ENCODE assay signal across 25 cellular contexts in genomic region chr16:68885321-68885720, GRCh38. TPM values are rescaled to one million over a fixed set of nuclear protein-coding genes. Genes with fewer than 3 reads are reported as not detected.
DNase-seq lines count a peak whose midpoint lies in the region; TF ChIP-seq lines count a peak whose summit lies in the region.
"Had no signal": no experiment of that assay in that cellular context is flagged by ENCODE, and none has a peak within 500 bp of the region (broad histone marks: within the 10 kb centered on the region; RNA-seq: fewer than 3 reads in every experiment).

No MANE protein-coding gene starts in this region.

- WGBS in spleen, 5 donors = 79 to 85% (median 83%) methylated on average over 3 of the region's 3 CpGs

- peak; percentile 43 for DNase-seq in COR-L47 (lab: John Stamatoyannopoulos, UW)
- peak; percentile 17 for DNase-seq in MV-4-11 (lab: John Stamatoyannopoulos, UW)
- peak; percentile 88 for DNase-seq in NCI-H69 (lab: John Stamatoyannopoulos, UW)
- DNase-seq in endothelial cell (ENCODE audit: low spot score) = no peak
- DNase-seq in SKM-1 (lab: John Stamatoyannopoulos, UW; ENCODE audit: unreplicated experiment) = no peak
- no peak for DNase-seq in OCI-M1 (lab: John Stamatoyannopoulos, UW)
- DNase-seq in spleen = no peak
- DNase-seq in activated CD4-positive, alpha-beta T cell treated with anti-CD3 and anti-CD28 coated beads for 1 hour = no peak
- DNase-seq: activated CD4-positive, alpha-beta T cell treated with anti-CD3 and anti-CD28 coated beads for 48 hours; activated CD8-positive, alpha-beta memory T cell treated with anti-CD3 and anti-CD28 coated beads, Interleukin-2, amount 10 ng/mL, durations not matched to agents 7 days and 5 days; Caco-2; H7; islet precursor cell; NCI-H2171; NCI-H526; sigmoid colon; stimulated activated CD4-positive, alpha-beta T cell treated with anti-CD3 and anti-CD28 coated beads, Interleukin-15, amount 100 ng/mL, for 24 hours; stomach; tibial artery had no signal

- H3K27me3 ChIP-seq in spleen (replicated peaks in 1 of 7) = no peaks in the 10 kb centered on the region
- H3K27me3 ChIP-seq: BLaER1 treated with 17β-estradiol and CSF1 and Interleukin-3, amounts not matched to agents 10 nM and 100 nM; neural progenitor cell; sigmoid colon; stomach; tibial artery had no signal

- H3K4me1 ChIP-seq in spleen = peaks cover 0 to 7% (median 0%) of the 10 kb centered on the region in 6 donors
- H3K4me1 ChIP-seq: BLaER1 treated with 17β-estradiol and CSF1 and Interleukin-3, amounts not matched to agents 10 nM and 100 nM; Caco-2; neural progenitor cell; tibial artery had no signal

- no peak overlapping the region for H3K4me3 ChIP-seq in spleen
- H3K4me3 ChIP-seq: BLaER1 treated with 17β-estradiol and CSF1 and Interleukin-3, amounts not matched to agents 10 nM and 100 nM; coronary artery; lung; neural progenitor cell; sigmoid colon; stomach; tibial artery had no signal

- peaks cover 17% of the 10 kb centered on the region for H3K4me1 Mint-ChIP-seq in endothelial cell (ENCODE audit: unreplicated experiment)
- H3K4me1 Mint-ChIP-seq: activated CD8-positive, alpha-beta memory T cell treated with anti-CD3 and anti-CD28 coated beads, Interleukin-2, amount 10 ng/mL, durations not matched to agents 7 days and 5 days; activated naive CD4-positive, alpha-beta T cell treated with anti-CD3 and anti-CD28 coated beads, Interleukin-2, amount 50 U/mL, for 24 hours; neural progenitor cell had no signal

- H3K9me3 ChIP-seq in spleen = no peaks in the 10 kb centered on the region
- H3K9me3 ChIP-seq: BLaER1 treated with 17β-estradiol and CSF1 and Interleukin-3, amounts not matched to agents 10 nM and 100 nM; Caco-2; sigmoid colon; stomach; tibial artery had no signal

- H3K36me3 Mint-ChIP-seq in endothelial cell (ENCODE audit: low read depth, unreplicated experiment) = no peaks in the 10 kb centered on the region

- peak overlapping the region; percentile 61 for H3K27ac Mint-ChIP-seq in endothelial cell (ENCODE audit: unreplicated experiment)
- H3K27ac Mint-ChIP-seq: activated CD8-positive, alpha-beta memory T cell treated with anti-CD3 and anti-CD28 coated beads, Interleukin-2, amount 10 ng/mL, durations not matched to agents 7 days and 5 days; activated naive CD4-positive, alpha-beta T cell treated with anti-CD3 and anti-CD28 coated beads, Interleukin-2, amount 50 U/mL, for 24 hours; neural progenitor cell had no signal

- no peaks in the 10 kb centered on the region for H3K27me3 Mint-ChIP-seq in endothelial cell (ENCODE audit: unreplicated experiment)
- H3K27me3 Mint-ChIP-seq: activated CD8-positive, alpha-beta memory T cell treated with anti-CD3 and anti-CD28 coated beads, Interleukin-2, amount 10 ng/mL, durations not matched to agents 7 days and 5 days; activated naive CD4-positive, alpha-beta T cell treated with anti-CD3 and anti-CD28 coated beads, Interleukin-2, amount 50 U/mL, for 24 hours had no signal

- TF ChIP-seq CTCF in endothelial cell (IDR thresholded peaks at IDR 0.05; ENCODE audit: unreplicated experiment) (no peak), spleen (IDR thresholded peaks at IDR 0.05 in 8 of 11, conservative IDR thresholded peaks at IDR 0.05 in 3 of 11) (no peak)

- no peak overlapping the region for H3K27ac ChIP-seq in spleen
- H3K27ac ChIP-seq: BLaER1 treated with 17β-estradiol and CSF1 and Interleukin-3, amounts not matched to agents 10 nM and 100 nM; coronary artery; KMS-11; neural progenitor cell; tibial artery had no signal

- no peaks in the 10 kb centered on the region for H3K9me3 Mint-ChIP-seq in endothelial cell (ENCODE audit: unreplicated experiment)
- H3K9me3 Mint-ChIP-seq: activated naive CD4-positive, alpha-beta T cell treated with anti-CD3 and anti-CD28 coated beads, Interleukin-2, amount 50 U/mL, for 24 hours; neural progenitor cell had no signal

- peaks cover 5 to 74% (median 27%) of the 10 kb centered on the region in 6 donors for H3K36me3 ChIP-seq in spleen
- H3K36me3 ChIP-seq: neural progenitor cell had no signal

- no peak overlapping the region for H3K4me3 Mint-ChIP-seq in endothelial cell (ENCODE audit: unreplicated experiment)
- H3K4me3 Mint-ChIP-seq: activated CD8-positive, alpha-beta memory T cell treated with anti-CD3 and anti-CD28 coated beads, Interleukin-2, amount 10 ng/mL, durations not matched to agents 7 days and 5 days; activated naive CD4-positive, alpha-beta T cell treated with anti-CD3 and anti-CD28 coated beads, Interleukin-2, amount 50 U/mL, for 24 hours; neural progenitor cell had no signal

- no peak for TF ChIP-seq POLR2A in spleen (IDR thresholded peaks at IDR 0.05)

- intact Hi-C loops in spleen (cut with DNase I; ENCODE audit: low total_unique reads) = no loop called here

RNA-seq across cellular contexts. Expression of gene TANGO6, which starts 42.0 kb away (rescaled TPM):
- total RNA-seq in endothelial cell (ENCODE audit: unreplicated experiment) (10.4 TPM), spleen (10 to 100 TPM; 17.1 to 35.2 (median 26.9) TPM)
- polyA plus RNA-seq in spleen = 1 to 10 TPM; 1.9 to 4.1 (median 3.6) TPM

Comparison
In these comparisons a context has a peak if more than half of its experiments do, and no peak if none do; other contexts are left out.
1. DNase-seq: peak in COR-L47 (single experiment), MV-4-11 (single experiment) and NCI-H69 (single experiment); none in endothelial cell (single experiment), SKM-1 (single experiment), OCI-M1 (single experiment), spleen (single experiment) and activated CD4-positive, alpha-beta T cell treated with anti-CD3 and anti-CD28 coated beads for 1 hour (single experiment).